Comparison of ENCODE assay signal across 24 cellular contexts in the genomic region with DNA sequence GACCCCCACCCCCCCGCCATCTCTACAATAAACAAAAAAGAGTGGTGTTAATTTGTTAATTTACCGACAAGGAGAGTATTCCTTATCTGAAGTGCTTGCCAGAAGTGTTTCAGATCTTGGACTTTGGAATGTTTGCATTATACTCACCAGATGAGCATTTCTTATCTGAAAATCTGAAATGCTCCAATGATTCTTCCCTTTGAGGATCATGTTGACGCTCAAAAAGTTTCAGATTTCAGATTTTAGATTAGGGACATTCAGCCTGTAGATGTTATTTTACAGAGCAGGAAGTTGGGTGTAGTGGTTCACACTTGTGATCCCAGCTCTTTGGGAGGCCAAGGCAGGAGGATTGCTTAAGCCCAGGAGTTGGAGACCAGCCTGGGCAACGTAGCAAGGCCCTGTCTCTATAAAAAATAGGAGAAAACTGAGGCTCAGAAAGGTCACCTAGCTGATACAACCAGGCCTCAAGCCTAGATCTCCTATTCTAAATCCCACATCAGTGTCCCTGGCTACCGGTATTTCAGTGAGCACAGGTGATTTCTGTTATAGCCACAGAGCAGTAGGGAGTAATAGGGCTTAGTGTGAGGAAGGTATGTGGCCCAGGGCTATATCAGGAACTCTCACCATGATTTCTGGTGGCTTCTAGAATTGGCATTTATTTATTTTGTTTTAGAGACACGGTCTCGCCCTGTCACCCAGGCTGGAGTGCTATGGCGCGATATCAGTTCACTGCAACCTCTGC. TPM values are rescaled to one million over a fixed set of nuclear protein-coding genes. Genes with fewer than 3 reads are reported as not detected.
DNase-seq lines count a peak whose midpoint lies in the region; ATAC-seq and TF ChIP-seq lines count a peak whose summit lies in the region.
"Had no signal": no experiment of that assay in that cellular context is flagged by ENCODE, and none has a peak within 500 bp of the region (broad histone marks: within the 10 kb centered on the region; RNA-seq: fewer than 3 reads in every experiment).

No MANE protein-coding gene starts in this region.

- WGBS in liver: 77% methylated on average over 9 of the region's 9 CpGs
- 81 to 88% methylated on average over 9 of the region's 9 CpGs for WGBS in upper lobe of left lung, 2 donors

- no peak overlapping the region for H3K4me3 ChIP-seq in liver (ENCODE audit: low read depth in 1 of 3, low read length in 3 of 3)
- H3K4me3 ChIP-seq in upper lobe of left lung: no peak overlapping the region
- no peak overlapping the region for H3K4me3 ChIP-seq in BE2C (ENCODE audit: low read depth, low read length)
- H3K4me3 ChIP-seq: SK-N-MC, spleen had no signal

- no peak for TF ChIP-seq CTCF in VCaP (conservative IDR thresholded peaks at IDR 0.05)
- no peak for TF ChIP-seq CTCF in liver (IDR thresholded peaks at IDR 0.05; ENCODE audit: low read depth, low read length, missing input control)
- no peak for TF ChIP-seq CTCF in upper lobe of left lung (IDR thresholded peaks at IDR 0.05)
- TF ChIP-seq CTCF in BE2C (IDR thresholded peaks at IDR 0.05; ENCODE audit: low read depth, low read length): no peak

- ATAC-seq in upper lobe of left lung (ENCODE audit: low FRiP score in 2 of 2) (no peak), GM19023 (IDR thresholded peaks at IDR 0.05; ENCODE audit: unreplicated experiment) (no peak)
- ATAC-seq: stimulated activated naive CD8-positive, alpha-beta T cell treated with anti-CD3 and anti-CD28 coated beads, Interleukin-15, amount 100 ng/mL, for 72 hours had no signal

- H3K27me3 ChIP-seq in liver (ENCODE audit: control insufficient read depth in 4 of 4, insufficient read depth in 4 of 4, low read length in 3 of 4): no peaks in the 10 kb centered on the region
- no peaks in the 10 kb centered on the region for H3K27me3 ChIP-seq in upper lobe of left lung
- H3K27me3 ChIP-seq in BE2C: no peaks in the 10 kb centered on the region
- H3K27me3 ChIP-seq: spleen had no signal

- DNase-seq in NCI-H2196 (lab: John Stamatoyannopoulos, UW; ENCODE audit: unreplicated experiment) (peak; percentile 31), NCI-H2196 treated with DMSO at 0.1 percent for 48 hours (lab: John Stamatoyannopoulos, UW; ENCODE audit: unreplicated experiment) (no peak), upper lobe of left lung (no peak), BE2C (no peak), GF-D8 (lab: John Stamatoyannopoulos, UW) (no peak)
- DNase-seq: 8988T; activated CD4-positive, alpha-beta memory T cell treated with anti-CD3 and anti-CD28 coated beads, Interleukin-2, amount 10 ng/mL, durations not matched to agents 7 days and 5 days; activated naive CD4-positive, alpha-beta T cell treated with Interleukin-2 at 50 U/mL for 16 hours; activated T-cell treated with anti-CD3 and anti-CD28 coated beads, Interleukin-2, amount 50 U/mL, for 24 hours; aorta; effector CD4-positive, alpha-beta T cell; erythroblast; kidney; NCI-H1092; NCI-H2029; NCI-H446 treated with DMSO at 0.1 percent for 48 hours; spleen; stimulated activated CD4-positive, alpha-beta T cell treated with anti-CD3 and anti-CD28 coated beads, Interleukin-4, amount 100 ng/mL, for 24 hours; stimulated activated naive CD8-positive, alpha-beta T cell treated with anti-CD3 and anti-CD28 coated beads, Interleukin-15, amount 100 ng/mL, for 72 hours had no signal

- H3K9me3 ChIP-seq in liver (ENCODE audit: control insufficient read depth in 4 of 4, low read length in 3 of 4) (no peaks in the 10 kb centered on the region), upper lobe of left lung (no peaks in the 10 kb centered on the region), BE2C (no peaks in the 10 kb centered on the region)
- H3K9me3 ChIP-seq: spleen had no signal

- H3K27ac ChIP-seq in VCaP (peak overlapping the region; percentile 81), liver (ENCODE audit: low read depth in 1 of 2, low read length in 2 of 2) (peak overlapping the region in 1 of 2 donors; percentile 4), upper lobe of left lung (peak overlapping the region; percentile 12 to 83 (median 12))
- H3K27ac ChIP-seq: KMS-11, SK-N-MC, spleen had no signal

- H3K36me3 ChIP-seq in liver (ENCODE audit: control insufficient read depth in 4 of 4, insufficient read depth in 3 of 4, low read depth in 1 of 4, low read length in 3 of 4): peaks cover 19 to 75% (median 65%) of the 10 kb centered on the region in 4 donors
- peaks cover 11 to 61% (median 24%) of the 10 kb centered on the region in 4 donors for H3K36me3 ChIP-seq in upper lobe of left lung
- H3K36me3 ChIP-seq in BE2C: peaks cover 7% of the 10 kb centered on the region; the same call in 1 of the 2 replicates

- H3K9ac ChIP-seq in liver (ENCODE audit: low read depth in 1 of 2, low read length in 2 of 2): no peak overlapping the region
- H3K9ac ChIP-seq: KMS-11 had no signal

- TF ChIP-seq POLR2A in upper lobe of left lung (IDR thresholded peaks at IDR 0.05): no peak

- H3K4me1 ChIP-seq in liver (ENCODE audit: control insufficient read depth in 4 of 4, insufficient read depth in 4 of 4, low read length in 3 of 4): peaks cover 9 to 52% (median 23%) of the 10 kb centered on the region in 4 donors
- H3K4me1 ChIP-seq in upper lobe of left lung: peaks cover 14 to 23% (median 17%) of the 10 kb centered on the region in 4 donors
- H3K4me1 ChIP-seq in BE2C: peaks cover 9% of the 10 kb centered on the region

- no peak for TF ChIP-seq EP300 in upper lobe of left lung (IDR thresholded peaks at IDR 0.05)

- no peak for TF ChIP-seq RAD21 in liver (IDR thresholded peaks at IDR 0.05)

TF ChIP-seq in liver, 16 proteins besides CTCF, POLR2A, EP300 and RAD21:
- TF ChIP-seq HNF4A (conservative IDR thresholded peaks at IDR 0.05) (peak; percentile 27 to 55), NR2F2 (IDR thresholded peaks at IDR 0.05) (no peak)

RNA-seq across cellular contexts. Expression of gene TMEM120A, which starts 35.4 kb away (rescaled TPM):
- total RNA-seq in liver (10 to 100 TPM; 18.7 to 29.5 TPM), upper lobe of left lung (10 to 100 TPM; 27.5 to 75.4 (median 43.1) TPM)
- polyA plus RNA-seq in liver: 10 to 100 TPM; 34.8 to 73.9 TPM
- 24.0 TPM for polyA plus RNA-seq in BE2C (2012; ENCODE audit: insufficient read depth, insufficient read length, low read depth)

RNA-seq across cellular contexts. Expression of gene POR, which starts 44.0 kb away (rescaled TPM):
- total RNA-seq in liver: 100 to 1,000 TPM; 116 to 571 TPM
- polyA plus RNA-seq in liver: 100 to 1,000 TPM; 377 to 973 TPM
- 100 to 1,000 TPM; 107 to 257 (median 194) TPM for total RNA-seq in upper lobe of left lung
- 85.5 TPM for polyA plus RNA-seq in BE2C (2012; ENCODE audit: insufficient read depth, insufficient read length, low read depth)
